ENCODE assay signal across 8 cellular contexts in the genomic region with DNA sequence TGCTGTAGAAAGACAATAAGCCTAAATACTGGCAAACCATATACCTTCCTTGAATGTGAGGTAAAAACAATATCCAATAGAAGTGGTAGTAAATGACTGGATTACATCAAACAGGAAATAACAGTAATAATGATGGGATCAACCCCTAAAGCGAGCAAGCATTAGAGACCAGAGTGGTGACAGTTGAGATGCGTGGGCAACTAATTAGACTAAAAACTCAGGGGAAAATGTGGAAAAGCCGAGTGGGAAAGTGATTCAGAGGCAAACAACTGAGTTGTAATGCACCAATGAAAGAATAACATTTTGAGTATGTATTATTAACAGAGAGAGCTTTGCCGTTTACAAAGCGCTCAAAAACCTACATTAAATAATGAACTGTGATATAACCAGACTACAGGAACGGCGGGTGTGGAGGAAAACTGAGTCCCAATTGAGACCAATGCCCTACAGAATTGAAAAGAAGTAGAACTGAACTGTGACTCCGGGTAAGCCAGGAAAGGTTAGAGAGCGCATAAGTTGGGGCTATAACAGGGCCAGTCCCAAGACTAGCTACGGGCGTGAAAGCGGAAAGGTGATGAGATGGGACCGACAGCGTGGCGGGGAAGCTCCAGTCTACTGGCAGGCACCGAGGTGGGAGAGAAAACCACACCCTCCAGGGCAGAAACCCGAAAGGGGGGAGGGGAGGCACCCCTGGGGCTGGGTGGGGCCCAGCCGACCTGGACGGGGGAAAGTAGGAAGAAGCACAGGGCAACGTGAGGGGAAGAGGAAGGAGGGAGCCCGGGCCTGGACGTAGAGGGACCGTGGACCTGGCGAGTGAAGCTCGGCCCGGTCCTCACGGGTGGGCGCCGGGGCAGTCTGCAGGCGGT. TPM values are rescaled to one million over a fixed set of nuclear protein-coding genes. Genes with fewer than 3 reads are reported as not detected.
DNase-seq lines count a peak whose midpoint lies in the region; ATAC-seq and TF ChIP-seq lines count a peak whose summit lies in the region.

No MANE protein-coding gene starts in this region.

- CTCF ChIA-PET in Panc1 (lab: Charles Lee) = interaction anchor here (0.7 kb wide), 1 partner anchor 656 kb away, joined by 4 read pairs; no protein-coding TSS in a partner anchor

- TF ChIP-seq CTCF in Panc1 (IDR thresholded peaks at IDR 0.05) = no peak

- no peaks in the 10 kb centered on the region for H3K9me3 Mint-ChIP-seq in activated T-helper 17 cell treated with anti-CD3 and anti-CD28 coated beads, Interleukin-2, amount 50 U/mL, for 72 hours

- WGBS in urinary bladder = 2% methylated on average over 30 of the region's 30 CpGs

- intact Hi-C loops in Panc1 (cut with micrococcal nuclease; ENCODE audit: unreplicated experiment) (no loop called here), Right ventricle myocardium inferior (cut with DNase I) (loop anchor here (2.0 to 10.0 kb wide), 2 partner anchors 23 to 233 kb away; partner anchors contain the start of gene UBE2R2), posterior vena cava (cut with DNase I) (no loop called here)

- H3K27me3 ChIP-seq in Panc1 (ENCODE audit: control insufficient read depth, insufficient read depth, low read length) = no peaks in the 10 kb centered on the region

- H3K27ac ChIP-seq in Panc1 (ENCODE audit: low read length) (peak overlapping the region; percentile 99), urinary bladder (ENCODE audit: low read depth) (peak overlapping the region; percentile 93)

- DNase-seq in AG08396 (ENCODE audit: low spot score) (peak; percentile 36), Panc1 (ENCODE audit: low read depth, low spot score) (no peak), Right ventricle myocardium inferior (ENCODE audit: missing footprints) (no peak), posterior vena cava (ENCODE audit: low spot score) (peak; percentile 82)

- POLR2A ChIA-PET in Panc1 (lab: Charles Lee) = interaction anchor here (0.6 to 1.0 kb wide), 7 partner anchors 7 to 475 kb away, joined by 3 to 15 read pairs (median 5); no protein-coding TSS in a partner anchor

- peak overlapping the region; percentile 97 for H3K27ac Mint-ChIP-seq in activated T-helper 17 cell treated with anti-CD3 and anti-CD28 coated beads, Interleukin-2, amount 50 U/mL, for 72 hours

- ATAC-seq in GM19043 (IDR thresholded peaks at IDR 0.05; ENCODE audit: low read depth, unreplicated experiment) (peak; percentile 28), HG03354 (IDR thresholded peaks at IDR 0.05; ENCODE audit: poor library complexity, severe bottlenecking, unreplicated experiment) (peak; percentile 27), Panc1 (peak; percentile 54), Right ventricle myocardium inferior (peak; percentile 17)
- ATAC-seq in activated T-helper 17 cell treated with anti-CD3 and anti-CD28 coated beads, Interleukin-2, amount 50 U/mL, for 72 hours (replicated peaks) = peak; percentile 31

- H3K27me3 Mint-ChIP-seq in activated T-helper 17 cell treated with anti-CD3 and anti-CD28 coated beads, Interleukin-2, amount 50 U/mL, for 72 hours = no peaks in the 10 kb centered on the region

- BruUV-seq in Panc1 (replicated peaks; lab: Mats Ljungman, UMichigan) = no TSS peak

- peaks cover 25% of the 10 kb centered on the region for H3K36me3 Mint-ChIP-seq in activated T-helper 17 cell treated with anti-CD3 and anti-CD28 coated beads, Interleukin-2, amount 50 U/mL, for 72 hours (ENCODE audit: low read depth)

- H3K4me3 ChIP-seq in Panc1 (ENCODE audit: low read depth in 2 of 2, low read length in 2 of 2) (peak overlapping the region; percentile 73 to 84), urinary bladder (ENCODE audit: low read depth, low read length) (peak overlapping the region; percentile 90)

- in situ Hi-C loops in Panc1 (cut with HindIII; ENCODE audit: low pct_unique_long_range_greater_than_20kb, low sequenced_read_pairs) = no loop called here

- no peaks in the 10 kb centered on the region for H3K9me3 ChIP-seq in Panc1 (ENCODE audit: control insufficient read depth, insufficient read depth, low read depth, low read length)

- H3K4me1 Mint-ChIP-seq in activated T-helper 17 cell treated with anti-CD3 and anti-CD28 coated beads, Interleukin-2, amount 50 U/mL, for 72 hours = peaks cover 21% of the 10 kb centered on the region

- peak overlapping the region; percentile 97 for H3K4me3 Mint-ChIP-seq in activated T-helper 17 cell treated with anti-CD3 and anti-CD28 coated beads, Interleukin-2, amount 50 U/mL, for 72 hours

- H3K4me1 ChIP-seq in Panc1 (ENCODE audit: control insufficient read depth, insufficient read depth, low read length) = peaks cover 24% of the 10 kb centered on the region
- H3K4me1 ChIP-seq in urinary bladder (ENCODE audit: insufficient read depth) = no peaks in the 10 kb centered on the region

- H3K36me3 ChIP-seq in Panc1 (ENCODE audit: control insufficient read depth, insufficient read depth, low read length) (peaks cover 9% of the 10 kb centered on the region; the same call in 1 of the 2 replicates), urinary bladder (ENCODE audit: insufficient read depth) (no peaks in the 10 kb centered on the region)

RNA-seq across cellular contexts. Expression of gene UBAP2, which starts 0.6 kb away (rescaled TPM):
- total RNA-seq in Panc1 (2021; ENCODE audit: unreplicated experiment) (94.6 TPM), Right ventricle myocardium inferior (28.9 TPM), posterior vena cava (10 to 100 TPM; 23.3 to 26.4 TPM), urinary bladder (51.0 TPM)
- polyA plus RNA-seq in Panc1 (2012; ENCODE audit: insufficient read length) = 73.3 TPM
- total RNA-seq in activated T-helper 17 cell treated with anti-CD3 and anti-CD28 coated beads, Interleukin-2, amount 50 U/mL, for 72 hours = 10 to 100 TPM; 45.7 to 57.0 TPM
- 16.4 TPM for polyA plus RNA-seq in urinary bladder

Comparison
In these comparisons a context has a peak if more than half of its experiments do, and no peak if none do; other contexts are left out.
1. DNase-seq: peak in AG08396 (single experiment) and posterior vena cava (single experiment); none in Panc1 (single experiment) and Right ventricle myocardium inferior (single experiment).
2. Peak in every context shown above with its lines, with median percentiles within 50 percentile points of each other: ATAC-seq.